8 cellular contexts compared by ENCODE assay signal in the genomic region with DNA sequence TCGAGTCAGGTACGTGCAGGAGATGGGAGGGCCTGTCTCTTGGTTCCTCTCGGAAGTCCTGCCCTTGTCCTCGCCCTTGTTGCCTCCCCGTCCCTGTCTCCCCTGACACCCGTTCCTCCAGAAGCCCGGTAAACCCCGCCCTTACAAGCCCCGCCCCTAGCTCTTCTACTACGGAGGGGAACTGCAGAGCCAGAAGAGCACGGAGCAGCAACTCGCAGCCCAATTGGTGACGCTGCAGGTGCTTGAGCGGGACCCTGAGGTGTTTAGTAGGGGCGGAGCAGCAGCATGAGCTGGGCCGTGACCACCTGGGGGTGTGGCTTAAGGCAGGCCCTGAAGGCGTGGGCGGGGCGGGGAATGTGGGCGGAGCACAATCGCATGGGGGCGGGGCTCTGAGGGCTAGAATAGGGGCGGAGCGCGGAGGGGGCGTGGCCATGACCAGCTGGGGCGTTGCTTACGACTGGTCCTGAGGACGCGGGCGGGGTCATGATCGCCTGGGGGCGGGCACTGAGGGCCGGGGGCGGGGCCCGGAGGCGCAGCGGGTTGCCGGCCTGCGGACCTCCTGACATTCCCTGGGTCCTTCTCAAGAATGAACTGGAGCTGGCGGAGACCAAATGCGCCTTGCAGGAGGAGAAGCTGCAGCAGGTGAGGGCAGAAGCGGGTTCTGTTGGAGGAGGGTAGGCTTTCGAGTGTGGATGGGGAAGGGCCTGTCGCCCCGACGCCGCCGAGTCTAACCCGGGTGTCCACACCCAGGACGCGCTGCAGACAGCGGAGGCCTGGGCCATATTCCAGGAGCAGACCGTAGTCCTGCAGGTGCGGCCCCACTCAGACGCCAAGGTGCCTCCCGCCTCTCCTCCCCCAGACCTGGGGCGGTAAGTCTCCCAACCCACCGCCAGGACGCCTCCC. TPM values are rescaled to one million over a fixed set of nuclear protein-coding genes. Genes with fewer than 3 reads are reported as not detected.
A peak's percentile ranks its signal among the peaks of the same experiment; 100 is the strongest.
DNase-seq lines count a peak whose midpoint lies in the region; ATAC-seq, FAIRE-seq and TF ChIP-seq lines count a peak whose summit lies in the region.
"Not testable (repeated sequence)": the region's sequence is repeated elsewhere in the genome, so short reads cannot be mapped to it uniquely, and the experiment has no call there.

No MANE protein-coding gene starts in this region.

- H2BK120ac ChIP-seq in trophoblast cell (ENCODE audit: insufficient read depth, low read length, poor library complexity): not testable (repeated sequence)

- not testable (repeated sequence) for H2BK5ac ChIP-seq in trophoblast cell (ENCODE audit: low read depth, low read length, poor library complexity)

- peak; percentile 79 for DNase-seq in GM23338 (ENCODE audit: low spot score)
- peak; percentile 41 for DNase-seq in HS-27A (ENCODE audit: low read depth)
- peak; percentile 95 for DNase-seq in activated CD4-positive, alpha-beta T cell treated with anti-CD3 and anti-CD28 coated beads for 36 hours
- DNase-seq in K562 (ENCODE audit: extremely low read depth in 1 of 4, low spot score in 3 of 4): peak in 1 of 4 experiments; percentile 99
- peak; percentile 91 for DNase-seq in left cardiac atrium
- DNase-seq in trophoblast cell: peak; percentile 80 to 84
- peak; percentile 56 to 93 for DNase-seq in stimulated activated CD8-positive, alpha-beta memory T cell treated with anti-CD3 and anti-CD28 coated beads, Interleukin-7, amount 100 ng/mL, for 48 hours (ENCODE audit: extremely low read depth in 1 of 2, low read depth in 1 of 2)

- H3K14ac ChIP-seq in trophoblast cell (ENCODE audit: low read length): not testable (repeated sequence)

- TF ChIP-seq RAD21 in K562 (CRISPR knock-in tag; conservative IDR thresholded peaks at IDR 0.05 in 1 of 2, IDR thresholded peaks at IDR 0.05 in 1 of 2): peak in 1 of 2 experiments; percentile 16; a peak in 1 of 4 replicates

- not testable (repeated sequence) for H3K9me1 ChIP-seq in K562 (ENCODE audit: control insufficient read depth, insufficient read depth, low read length)

- H3K27me3 ChIP-seq in GM23338 (ENCODE audit: insufficient read depth); K562 (ENCODE audit: control insufficient read depth in 2 of 2, insufficient read depth in 2 of 2, low read length in 2 of 2); trophoblast cell (ENCODE audit: insufficient read depth, low read length): not testable (repeated sequence)

- POLR2A ChIA-PET in activated CD4-positive, alpha-beta T cell treated with anti-CD3 and anti-CD28 coated beads for 36 hours (lab: Charles Lee); K562 (lab: Yijun Ruan, JAX): not testable (repeated sequence)

- H3K4me3 Mint-ChIP-seq in GM23338: peak overlapping the region; percentile 81
- peak overlapping the region; percentile 77 for H3K4me3 Mint-ChIP-seq in activated CD4-positive, alpha-beta T cell treated with anti-CD3 and anti-CD28 coated beads for 36 hours

- ATAC-seq in GM23338 (peak; percentile 77), K562 (peak; percentile 97), left cardiac atrium (peak; percentile 97)
- peak; percentile 93 for ATAC-seq in activated CD4-positive, alpha-beta T cell treated with anti-CD3 and anti-CD28 coated beads for 36 hours

- not testable (repeated sequence) for H3K27me3 Mint-ChIP-seq in GM23338 (ENCODE audit: insufficient read depth, low read depth, poor library complexity); activated CD4-positive, alpha-beta T cell treated with anti-CD3 and anti-CD28 coated beads for 36 hours

- in situ Hi-C loops in K562 (cut with MboI): not testable (repeated sequence)

- H3F3A ChIP-seq in GM23338 (replicated peaks; ENCODE audit: low read depth): not testable (repeated sequence)

- TF ChIP-seq EP300 in K562 (IDR thresholded peaks at IDR 0.05; ENCODE audit: low read length): not testable (repeated sequence)

- H3K79me2 ChIP-seq in GM23338 (replicated peaks; ENCODE audit: insufficient read depth); K562 (ENCODE audit: control insufficient read depth, insufficient read depth, low read length); trophoblast cell (ENCODE audit: control insufficient read depth, insufficient read depth, low read length, poor library complexity): not testable (repeated sequence)

- intact Hi-C loops in activated CD4-positive, alpha-beta T cell treated with anti-CD3 and anti-CD28 coated beads for 36 hours (cut with DNase I, micrococcal nuclease); K562 (cut with micrococcal nuclease); left cardiac atrium (cut with DNase I): not testable (repeated sequence)

- peak overlapping the region; percentile 96 for H3K27ac Mint-ChIP-seq in GM23338
- H3K27ac Mint-ChIP-seq in activated CD4-positive, alpha-beta T cell treated with anti-CD3 and anti-CD28 coated beads for 36 hours: peak overlapping the region; percentile 79

- H4K20me1 ChIP-seq in GM23338 (replicated peaks; ENCODE audit: insufficient read depth); K562 (replicated peaks; ENCODE audit: control insufficient read depth, insufficient read depth, low read length): not testable (repeated sequence)

- H3K79me1 ChIP-seq in trophoblast cell (ENCODE audit: low read length): not testable (repeated sequence)

- not testable (repeated sequence) for TF ChIP-seq CTCF in GM23338 (conservative IDR thresholded peaks at IDR 0.05; ENCODE audit: low read depth in 2 of 2); K562 (IDR thresholded peaks at IDR 0.05 in 2 of 3, conservative IDR thresholded peaks at IDR 0.05 in 1 of 3; ENCODE audit: insufficient read depth in 2 of 3, low read depth in 1 of 3, low read length in 3 of 3)

- not testable (repeated sequence) for H3K36me3 ChIP-seq in ES-I3 (ENCODE audit: insufficient read depth, low read length); GM23338 (ENCODE audit: insufficient read depth); K562 (ENCODE audit: control insufficient read depth, insufficient read depth, low read length); trophoblast cell (ENCODE audit: control insufficient read depth in 1 of 2, insufficient read depth in 2 of 2, low read length in 2 of 2)

- H2AK5ac ChIP-seq in trophoblast cell (ENCODE audit: low read length): not testable (repeated sequence)

- H3K9me3 Mint-ChIP-seq in GM23338; activated CD4-positive, alpha-beta T cell treated with anti-CD3 and anti-CD28 coated beads for 36 hours (ENCODE audit: low read depth): not testable (repeated sequence)

- not testable (repeated sequence) for TF ChIP-seq POLR2A in K562 (conservative IDR thresholded peaks at IDR 0.05)

- not testable (repeated sequence) for H4K91ac ChIP-seq in trophoblast cell (ENCODE audit: low read depth, low read length)

- H3K18ac ChIP-seq in trophoblast cell (ENCODE audit: low read length): not testable (repeated sequence)

- not testable (repeated sequence) for H3K23ac ChIP-seq in trophoblast cell (ENCODE audit: low read length)

- H3K9me3 ChIP-seq in ES-I3 (ENCODE audit: control insufficient read depth, insufficient read depth, low read length); K562 (replicated peaks; ENCODE audit: control insufficient read depth, insufficient read depth, low read depth, low read length); trophoblast cell (ENCODE audit: insufficient read depth, low read depth, low read length): not testable (repeated sequence)

- H4K12ac ChIP-seq in trophoblast cell (ENCODE audit: low read depth, low read length): not testable (repeated sequence)

- H3K4me2 ChIP-seq in GM23338: not testable (repeated sequence)
- H3K4me2 ChIP-seq in K562 (ENCODE audit: insufficient read depth, low read length) (peak overlapping the region; percentile 42; the same call in 1 of the 2 replicates), trophoblast cell (ENCODE audit: low read length) (peak overlapping the region; percentile 48)

- not testable (repeated sequence) for H3K4me1 Mint-ChIP-seq in GM23338; activated CD4-positive, alpha-beta T cell treated with anti-CD3 and anti-CD28 coated beads for 36 hours

- H3K4me1 ChIP-seq in ES-I3 (ENCODE audit: insufficient read depth, low read length); GM23338 (ENCODE audit: insufficient read depth); trophoblast cell (ENCODE audit: control insufficient read depth in 1 of 2, insufficient read depth in 2 of 2, low read length in 2 of 2): not testable (repeated sequence)
- H3K4me1 ChIP-seq in K562 (replicated peaks in 1 of 2; ENCODE audit: control insufficient read depth in 2 of 2, insufficient read depth in 2 of 2, low read length in 2 of 2): peaks cover 0 to 11% of the 10 kb centered on the region in 2 experiments; a peak in 2 of 5 replicates

- H3K36me3 Mint-ChIP-seq in GM23338 (ENCODE audit: low read depth); activated CD4-positive, alpha-beta T cell treated with anti-CD3 and anti-CD28 coated beads for 36 hours (ENCODE audit: low read depth): not testable (repeated sequence)

- not testable (repeated sequence) for H2AFZ ChIP-seq in GM23338; trophoblast cell (ENCODE audit: insufficient read depth, low read length, poor library complexity)
- peak overlapping the region; percentile 74 for H2AFZ ChIP-seq in K562 (ENCODE audit: low read depth, low read length)

- BruUV-seq in K562 (replicated peaks; lab: Mats Ljungman, UMichigan): not testable (repeated sequence)

- not testable (repeated sequence) for H3K27ac ChIP-seq in GM23338 (ENCODE audit: low read depth); trophoblast cell (ENCODE audit: low read depth, low read length)
- H3K27ac ChIP-seq in K562 (ENCODE audit: extremely low read depth, low read depth, low read length): peak overlapping the region; percentile 44; the same call in 1 of the 3 replicates

- not testable (repeated sequence) for H3K4ac ChIP-seq in trophoblast cell (ENCODE audit: low read depth, low read length)

- not testable (repeated sequence) for H2BK12ac ChIP-seq in trophoblast cell (ENCODE audit: low read length)

- H4K8ac ChIP-seq in trophoblast cell (ENCODE audit: low read depth, low read length): not testable (repeated sequence)

- CTCF ChIA-PET in activated CD4-positive, alpha-beta T cell treated with anti-CD3 and anti-CD28 coated beads for 36 hours (lab: Charles Lee); K562 (lab: Yijun Ruan, JAX; ENCODE audit: low intra/inter-chr PET ratio): not testable (repeated sequence)

- peak overlapping the region; percentile 33; the same call in 1 of the 2 replicates for H3K9ac ChIP-seq in ES-I3 (ENCODE audit: low read depth, low read length)
- peak overlapping the region; percentile 26 to 86; a peak in 3 of 4 replicates for H3K9ac ChIP-seq in K562 (ENCODE audit: insufficient read depth in 1 of 2, low read depth in 2 of 2, low read length in 2 of 2)
- not testable (repeated sequence) for H3K9ac ChIP-seq in trophoblast cell (ENCODE audit: low read length)

- not testable (repeated sequence) for H3K9me2 ChIP-seq in GM23338 (ENCODE audit: insufficient read depth)

- FAIRE-seq in K562 (lab: Jason Lieb, UNC): peak; percentile 19

- H3K4me3 ChIP-seq in GM23338: peak overlapping the region; percentile 51
- H3K4me3 ChIP-seq in K562: peak overlapping the region; percentile 42
- not testable (repeated sequence) for H3K4me3 ChIP-seq in trophoblast cell (ENCODE audit: low read depth, low read length)

- WGBS in K562 (ENCODE audit: insufficient coverage, low coverage, missing lambda C conversion rate): under 1% methylated on average over 19 of the region's 60 CpGs
- no CpG with 5 or more reads among the region's 60 CpGs for WGBS in trophoblast cell (ENCODE audit: extremely low coverage, insufficient coverage, insufficient read length)

RNA-seq across cellular contexts. Expression of gene TMEM191C, which starts 1.3 kb away (rescaled TPM):
- total RNA-seq in GM23338 (2014; rRNA removed; shearing (Covaris generic)): 1.1 and 2.8 TPM in 2 replicates
- 2.5 and 6.1 TPM in 2 replicates for polyA plus RNA-seq in GM23338 (2016; fragmentation: Nextera tagmentation; extraction: Ambion mirVana)
- 1 to 10 TPM; 1.0 to 1.1 TPM for total RNA-seq in activated CD4-positive, alpha-beta T cell treated with anti-CD3 and anti-CD28 coated beads for 36 hours
- total RNA-seq in K562 (2011; cell fraction: chromatin; rRNA removed; ENCODE audit: low replicate concordance): 5.4 and 9.0 TPM in 2 replicates
- 9.5 and 10.3 TPM in 2 replicates for total RNA-seq in K562 (2011; cell fraction: nucleolus; rRNA removed)
- total RNA-seq in K562 (2011; cell fraction: nucleoplasm; rRNA removed): 7.1 and 8.9 TPM in 2 replicates
- total RNA-seq in K562 (2014; rRNA removed): 3.4 and 4.6 TPM in 2 replicates
- total RNA-seq in K562 (2014; rRNA removed; fragmentation: Illumina TruSeq; extraction: Trizol): 0.41 and 0.84 TPM in 2 replicates
- 1.1 and 1.6 TPM in 2 replicates for total RNA-seq in K562 (2015; rRNA removed; fragmentation: Illumina TruSeq; extraction: Trizol)
- 5.8 and 7.1 TPM in 2 replicates for total RNA-seq in K562 (2021)
- polyA plus RNA-seq in K562 (2011; rRNA removed): 2.1 and 3.1 TPM in 2 replicates
- polyA plus RNA-seq in K562 (2011; cell fraction: cytosol; rRNA removed): 5.0 and 11.5 TPM in 2 replicates
- polyA plus RNA-seq in K562 (2011; cell fraction: nucleus; rRNA removed): 13.1 and 16.7 TPM in 2 replicates
- polyA plus RNA-seq in K562 (2012): 5.2 and 9.2 TPM in 2 replicates
- polyA plus RNA-seq in K562 (2014; fragmentation: Illumina TruSeq; extraction: Trizol): 0.82 and 1.1 TPM in 2 replicates
- polyA plus RNA-seq in K562 (2014; fragmentation: Nextera tagmentation; extraction: Ambion mirVana): under 1 TPM; 0.15 to 0.28 TPM
- polyA plus RNA-seq in K562 (2014; rRNA removed): 4.0 and 6.5 TPM in 2 replicates
- 0.46 and 0.93 TPM in 2 replicates for polyA minus RNA-seq in K562 (2011; rRNA and poly(A)+ RNA removed)
- 2.4 and 4.9 TPM in 2 replicates for polyA minus RNA-seq in K562 (2011; cell fraction: cytosol; rRNA and poly(A)+ RNA removed)
- polyA minus RNA-seq in K562 (2011; cell fraction: nucleus; rRNA and poly(A)+ RNA removed): 2.4 and 3.0 TPM in 2 replicates
- total RNA-seq in left cardiac atrium: under 1 TPM; 0.31 to 0.82 TPM
- polyA plus RNA-seq in trophoblast cell (2013): 7.7 and 8.4 TPM in 2 replicates

RNA-seq across cellular contexts. Expression of gene HIC2, which starts 51.3 kb away (rescaled TPM):
- 28.0 and 34.0 TPM in 2 replicates for total RNA-seq in GM23338 (2014; rRNA removed; shearing (Covaris generic))
- polyA plus RNA-seq in GM23338 (2016; fragmentation: Nextera tagmentation; extraction: Ambion mirVana) (7.7 and 8.0 TPM in 2 replicates), K562 (2011; rRNA removed) (19.7 and 20.7 TPM in 2 replicates), K562 (2014; fragmentation: Illumina TruSeq; extraction: Trizol) (35.5 and 50.6 TPM in 2 replicates), K562 (2014; fragmentation: Nextera tagmentation; extraction: Ambion mirVana) (1 to 10 TPM; 1.7 to 2.6 TPM), K562 (2014; rRNA removed) (40.8 and 41.4 TPM in 2 replicates)
- 1 to 10 TPM; 4.1 to 4.2 TPM for total RNA-seq in activated CD4-positive, alpha-beta T cell treated with anti-CD3 and anti-CD28 coated beads for 36 hours
- 56.9 and 123 TPM in 2 replicates for total RNA-seq in K562 (2011; cell fraction: chromatin; rRNA removed; ENCODE audit: low replicate concordance)
- total RNA-seq in K562 (2011; cell fraction: nucleolus; rRNA removed): 77.2 and 88.6 TPM in 2 replicates
- 64.3 and 67.2 TPM in 2 replicates for total RNA-seq in K562 (2011; cell fraction: nucleoplasm; rRNA removed)
- total RNA-seq in K562 (2014; rRNA removed) (68.3 and 85.5 TPM in 2 replicates), K562 (2014; rRNA removed; fragmentation: Illumina TruSeq; extraction: Trizol) (25.5 and 25.6 TPM in 2 replicates), K562 (2015; rRNA removed; fragmentation: Illumina TruSeq; extraction: Trizol) (51.0 and 51.9 TPM in 2 replicates), K562 (2021) (104 and 117 TPM in 2 replicates), left cardiac atrium (1 to 10 TPM; 1.6 to 2.8 TPM)
- polyA plus RNA-seq in K562 (2011; cell fraction: cytosol; rRNA removed): 25.5 and 39.2 TPM in 2 replicates
- polyA plus RNA-seq in K562 (2011; cell fraction: nucleus; rRNA removed): 39.9 and 64.1 TPM in 2 replicates
- 40.2 and 58.7 TPM in 2 replicates for polyA plus RNA-seq in K562 (2012)
- polyA minus RNA-seq in K562 (2011; rRNA and poly(A)+ RNA removed): 20.9 and 37.6 TPM in 2 replicates
- 47.0 and 61.2 TPM in 2 replicates for polyA minus RNA-seq in K562 (2011; cell fraction: cytosol; rRNA and poly(A)+ RNA removed)
- 31.5 and 40.1 TPM in 2 replicates for polyA minus RNA-seq in K562 (2011; cell fraction: nucleus; rRNA and poly(A)+ RNA removed)
- polyA plus RNA-seq in trophoblast cell (2013): 61.7 and 66.5 TPM in 2 replicates
